ENCODE assay signal across 8 cellular contexts in the genomic region with DNA sequence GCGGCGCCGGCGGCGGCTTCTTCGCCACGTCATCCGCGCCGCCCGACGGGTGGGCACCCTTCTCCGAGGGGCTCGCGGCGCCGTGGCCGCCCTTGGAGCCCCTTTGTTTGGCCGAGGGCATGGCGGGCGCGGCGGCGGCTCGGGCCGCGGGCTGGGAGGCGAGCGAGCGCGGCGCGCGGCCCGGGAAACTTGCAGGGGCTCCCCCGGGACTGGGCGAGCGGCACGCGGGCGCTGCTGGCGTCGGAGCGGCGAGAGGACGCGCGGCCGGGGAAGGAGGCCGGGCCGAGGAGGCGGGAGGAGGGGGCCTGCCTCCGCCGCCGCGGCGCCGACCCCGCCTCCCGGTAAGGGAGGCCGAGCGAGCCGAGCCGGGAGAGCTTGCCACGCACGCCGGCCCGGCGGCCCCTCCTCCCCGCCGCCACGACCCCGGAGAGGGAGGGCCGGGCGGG. TPM values are rescaled to one million over a fixed set of nuclear protein-coding genes. Genes with fewer than 3 reads are reported as not detected.
DNase-seq lines count a peak whose midpoint lies in the region; ATAC-seq and TF ChIP-seq lines count a peak whose summit lies in the region.

A gene with protein sequence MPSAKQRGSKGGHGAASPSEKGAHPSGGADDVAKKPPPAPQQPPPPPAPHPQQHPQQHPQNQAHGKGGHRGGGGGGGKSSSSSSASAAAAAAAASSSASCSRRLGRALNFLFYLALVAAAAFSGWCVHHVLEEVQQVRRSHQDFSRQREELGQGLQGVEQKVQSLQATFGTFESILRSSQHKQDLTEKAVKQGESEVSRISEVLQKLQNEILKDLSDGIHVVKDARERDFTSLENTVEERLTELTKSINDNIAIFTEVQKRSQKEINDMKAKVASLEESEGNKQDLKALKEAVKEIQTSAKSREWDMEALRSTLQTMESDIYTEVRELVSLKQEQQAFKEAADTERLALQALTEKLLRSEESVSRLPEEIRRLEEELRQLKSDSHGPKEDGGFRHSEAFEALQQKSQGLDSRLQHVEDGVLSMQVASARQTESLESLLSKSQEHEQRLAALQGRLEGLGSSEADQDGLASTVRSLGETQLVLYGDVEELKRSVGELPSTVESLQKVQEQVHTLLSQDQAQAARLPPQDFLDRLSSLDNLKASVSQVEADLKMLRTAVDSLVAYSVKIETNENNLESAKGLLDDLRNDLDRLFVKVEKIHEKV (minus strand): TSS at position 290 of the 446 bp plus-strand sequence. CDS start 169 bp downstream, at position 121.

- H3K79me2 ChIP-seq in OCI-LY1 (ENCODE audit: insufficient read depth, low read length) = no peaks in the 10 kb centered on the region

- H3K36me3 Mint-ChIP-seq in naive thymus-derived CD4-positive, alpha-beta T cell = peaks cover 0 to 3% (median 0%) of the 10 kb centered on the region in 5 donors

- CTCF ChIA-PET in naive thymus-derived CD4-positive, alpha-beta T cell (lab: Charles Lee) = interaction anchor here (1.0 kb wide), 1 partner anchor 54 kb away, joined by 3 read pairs; no protein-coding TSS in a partner anchor

- DNase-seq in AG09309 (ENCODE audit: low read depth) = no peak
- DNase-seq in activated effector memory CD4-positive, alpha-beta T cell treated with Interleukin-2 at 50 U/mL for 16 hours = peak; percentile 47
- DNase-seq in fibroblast of peridontal ligament (ENCODE audit: extremely low read depth) = peak; percentile 72
- DNase-seq in naive thymus-derived CD4-positive, alpha-beta T cell = peak; percentile 45 to 65 (median 55)
- peak; percentile 70 for DNase-seq in testis

- no peak within 1 kb of the TSS for H2AFZ ChIP-seq in OCI-LY1 (ENCODE audit: low read length)

- H3K4me3 Mint-ChIP-seq in naive thymus-derived CD4-positive, alpha-beta T cell = peak within 1 kb of the TSS; percentile 81 to 92 (median 86)

- ATAC-seq in GM18909 (IDR thresholded peaks at IDR 0.05; ENCODE audit: poor library complexity, unreplicated experiment) (peak; percentile 55), HG03135 (IDR thresholded peaks at IDR 0.05; ENCODE audit: unreplicated experiment) (peak; percentile 47)
- ATAC-seq in naive thymus-derived CD4-positive, alpha-beta T cell = peak; percentile 59

- TF ChIP-seq POLR2A in testis (IDR thresholded peaks at IDR 0.05) = no peak

- no peaks in the 10 kb centered on the region for H3K9me3 ChIP-seq in OCI-LY1 (ENCODE audit: low read length)
- H3K9me3 ChIP-seq in naive thymus-derived CD4-positive, alpha-beta T cell (ENCODE audit: control insufficient read depth in 2 of 3, low read length in 3 of 3) = no peaks in the 10 kb centered on the region
- no peaks in the 10 kb centered on the region for H3K9me3 ChIP-seq in testis

- 2% methylated on average over 21 of the region's 75 CpGs; no CpG with 5 or more reads in 1 of the 2 donors for WGBS in testis, 2 donors

- H3K4me1 Mint-ChIP-seq in naive thymus-derived CD4-positive, alpha-beta T cell = peaks cover 13 to 37% (median 31%) of the 10 kb centered on the region in 7 donors

- H3K9me3 Mint-ChIP-seq in naive thymus-derived CD4-positive, alpha-beta T cell = no peaks in the 10 kb centered on the region

- no peaks in the 10 kb centered on the region for H3K9me2 ChIP-seq in OCI-LY1 (ENCODE audit: low read depth, low read length)

- H3K27me3 ChIP-seq in OCI-LY1 (ENCODE audit: insufficient read depth, low read length) (no peaks in the 10 kb centered on the region), testis (no peaks in the 10 kb centered on the region)
- no peaks in the 10 kb centered on the region for H3K27me3 ChIP-seq in naive thymus-derived CD4-positive, alpha-beta T cell (ENCODE audit: control insufficient read depth in 2 of 2, insufficient read depth in 2 of 2, low read length in 2 of 2)

- peak within 1 kb of the TSS; percentile 95 for H3K27ac ChIP-seq in OCI-LY1 (ENCODE audit: low read depth, low read length, poor library complexity, severe bottlenecking)
- peak within 1 kb of the TSS; percentile 80 for H3K27ac ChIP-seq in naive thymus-derived CD4-positive, alpha-beta T cell (ENCODE audit: low read depth, low read length)
- peak within 1 kb of the TSS; percentile 84 to 97 for H3K27ac ChIP-seq in testis

- H3K4me3 ChIP-seq in AG09309 (ENCODE audit: control insufficient read depth, low read depth, low read length) (peak within 1 kb of the TSS; percentile 65), OCI-LY1 (ENCODE audit: low read depth, low read length, poor library complexity, severe bottlenecking) (peak within 1 kb of the TSS; percentile 66), testis (peak within 1 kb of the TSS; percentile 75 to 80)
- H3K4me3 ChIP-seq in naive thymus-derived CD4-positive, alpha-beta T cell (ENCODE audit: low read length) = peak within 1 kb of the TSS; percentile 69

- peak within 1 kb of the TSS; percentile 58 to 98 (median 94) for H3K27ac Mint-ChIP-seq in naive thymus-derived CD4-positive, alpha-beta T cell

- POLR2A ChIA-PET in naive thymus-derived CD4-positive, alpha-beta T cell (lab: Charles Lee) = interaction anchor here (1.0 to 11.7 kb wide), 4 partner anchors 35 to 60 kb away, joined by 3 to 188 read pairs (median 7); a partner anchor contains a TSS

- peak within 1 kb of the TSS; percentile 84 for H3K9ac ChIP-seq in OCI-LY1 (ENCODE audit: low read length)

- peaks cover 28% of the 10 kb centered on the region for H3K4me1 ChIP-seq in OCI-LY1 (ENCODE audit: insufficient read depth, low read length, severe bottlenecking)
- peaks cover 17 to 22% of the 10 kb centered on the region in 2 donors for H3K4me1 ChIP-seq in naive thymus-derived CD4-positive, alpha-beta T cell (ENCODE audit: control insufficient read depth in 2 of 2, insufficient read depth in 2 of 2, low read length in 2 of 2)
- peaks cover 26% of the 10 kb centered on the region for H3K4me1 ChIP-seq in testis

- peaks cover 0 to 19% (median 0%) of the 10 kb centered on the region in 5 donors for H3K27me3 Mint-ChIP-seq in naive thymus-derived CD4-positive, alpha-beta T cell

- H3K4me2 ChIP-seq in OCI-LY1 (ENCODE audit: low read length) = peak within 1 kb of the TSS; percentile 66

- TF ChIP-seq CTCF in AG09309 (IDR thresholded peaks at IDR 0.05; ENCODE audit: control insufficient read depth, insufficient read depth, low read depth, low read length, missing control alignments) (no peak), OCI-LY1 (IDR thresholded peaks at IDR 0.05; ENCODE audit: low read length) (no peak), testis (IDR thresholded peaks at IDR 0.05) (no peak)

- no peaks in the 10 kb centered on the region for H4K20me1 ChIP-seq in OCI-LY1 (ENCODE audit: insufficient read depth, low read length)

- intact Hi-C loops in naive thymus-derived CD4-positive, alpha-beta T cell (cut with micrococcal nuclease) = loop anchor here (1.0 to 10.0 kb wide), 10 partner anchors 20 to 1013 kb away; a partner anchor contains a TSS
- intact Hi-C loops in testis (cut with DNase I; ENCODE audit: low total_unique reads) = no loop called here

- no peaks in the 10 kb centered on the region for H3F3A ChIP-seq in OCI-LY1 (ENCODE audit: insufficient read depth, low read length)

- no peaks in the 10 kb centered on the region for H3K36me3 ChIP-seq in OCI-LY1 (ENCODE audit: insufficient read depth, low read length)
- no peaks in the 10 kb centered on the region for H3K36me3 ChIP-seq in naive thymus-derived CD4-positive, alpha-beta T cell (ENCODE audit: control insufficient read depth in 2 of 3, insufficient read depth in 3 of 3, low read length in 3 of 3)
- H3K36me3 ChIP-seq in testis (ENCODE audit: low read depth, missing control alignments) = no peaks in the 10 kb centered on the region

RNA-seq across cellular contexts. Expression of the gene that starts here (rescaled TPM):
- total RNA-seq in naive thymus-derived CD4-positive, alpha-beta T cell = 10 to 100 TPM in 4 of 5 experiments, 1 to 10 TPM in 1; 4.3 to 27.2 (median 13.0) TPM
- polyA plus RNA-seq in naive thymus-derived CD4-positive, alpha-beta T cell = 1 to 10 TPM; 7.1 to 7.6 TPM
- total RNA-seq in testis = 10 to 100 TPM; 26.8 to 31.3 TPM
- 31.2 TPM for polyA plus RNA-seq in testis (ENCODE audit: insufficient read depth, low read depth, low replicate concordance)
